ENCODE assay signal across 10 cellular contexts in the genomic region with DNA sequence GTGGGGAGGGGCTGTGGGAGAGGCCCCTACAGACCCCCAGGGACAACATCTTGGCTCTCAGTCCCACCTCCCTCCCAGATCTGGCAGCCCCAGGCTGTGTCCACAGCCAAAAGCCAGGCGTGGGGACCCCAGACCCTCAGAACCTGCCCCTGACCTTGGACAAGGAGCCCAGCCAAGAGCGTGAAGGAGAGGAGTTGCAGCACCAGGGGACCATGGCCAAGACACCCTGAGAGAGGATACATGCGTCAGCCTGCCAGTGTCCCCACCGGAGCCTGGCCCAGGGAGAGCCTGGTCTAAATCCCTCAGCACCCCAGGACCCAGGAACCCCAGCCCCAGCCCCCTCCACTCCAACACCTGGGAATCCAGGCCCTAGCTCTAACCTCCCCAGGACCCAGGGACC. TPM values are rescaled to one million over a fixed set of nuclear protein-coding genes. Genes with fewer than 3 reads are reported as not detected.
"Had no signal": no experiment of that assay in that cellular context is flagged by ENCODE, and none has a peak within 500 bp of the region (broad histone marks: within the 10 kb centered on the region; RNA-seq: fewer than 3 reads in every experiment).

No MANE protein-coding gene starts in this region.

RNA-seq across cellular contexts. Expression of gene CLEC4G, which starts 14.4 kb away (rescaled TPM):
- total RNA-seq: uterus had no signal

RNA-seq across cellular contexts. Expression of gene CLEC4M, which starts 16.7 kb away (rescaled TPM):
- total RNA-seq: subcutaneous adipose tissue, suprapubic skin, temporal lobe, thoracic aorta, ureter, urinary bladder, vagina had no signal
- polyA plus RNA-seq: stomach, urinary bladder had no signal

RNA-seq across cellular contexts. Expression of gene FCER2, which starts 44.4 kb away (rescaled TPM):
- total RNA-seq: suprapubic skin, thyroid gland, ureter, vagina had no signal
